In the genomic region with DNA sequence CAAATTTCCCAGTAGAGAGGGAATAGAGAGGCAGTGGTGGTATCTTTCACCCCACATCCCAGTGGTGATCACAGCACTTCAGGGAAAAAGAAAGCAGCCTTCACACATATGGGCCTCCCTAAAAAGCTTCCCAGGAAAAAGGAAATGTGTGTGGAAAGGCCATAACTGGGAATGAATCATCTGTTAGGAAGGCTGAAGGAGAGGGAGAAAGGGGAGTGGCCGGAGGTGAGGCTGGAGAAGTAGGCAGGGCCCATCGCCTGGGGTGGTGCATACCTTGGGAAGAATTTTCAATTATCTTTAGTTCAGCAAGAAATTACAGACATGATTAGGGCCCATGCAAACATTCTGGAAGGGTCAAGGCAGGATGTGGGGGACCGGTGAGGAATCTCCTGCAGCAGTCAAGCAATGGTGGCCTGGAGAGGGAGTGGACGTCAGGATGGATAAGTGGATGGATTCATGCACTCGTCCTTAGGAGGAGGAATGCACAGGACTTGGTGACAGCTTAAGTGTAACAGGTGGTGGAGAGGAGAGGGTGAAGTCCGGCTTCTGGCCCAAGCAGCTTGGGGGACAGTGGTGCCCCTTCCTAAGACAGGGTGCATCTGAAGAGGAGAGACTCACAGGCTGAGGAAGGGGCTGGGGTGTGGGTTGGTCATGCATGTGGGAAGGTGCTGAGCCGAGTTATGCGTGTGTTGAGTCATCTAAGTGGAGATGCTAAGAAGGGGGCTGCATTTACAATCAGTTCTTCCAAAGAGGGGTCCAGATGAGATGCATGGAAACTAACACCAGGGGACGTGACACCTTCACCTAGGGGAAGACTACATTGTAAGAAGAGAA, we compare ENCODE assay signal across 12 cellular contexts.
DNase-seq lines count a peak whose midpoint lies in the region; ATAC-seq lines count a peak whose summit lies in the region.
"Had no signal": no experiment of that assay in that cellular context is flagged by ENCODE, and none has a peak within 500 bp of the region (broad histone marks: within the 10 kb centered on the region; RNA-seq: fewer than 3 reads in every experiment).

No MANE protein-coding gene starts in this region.

- H3K9ac ChIP-seq in adipocyte (ENCODE audit: low read length) = no peak overlapping the region
- H3K9ac ChIP-seq: parathyroid adenoma had no signal

- no peak for ATAC-seq in GM21786 (IDR thresholded peaks at IDR 0.05; ENCODE audit: unreplicated experiment)
- no peak for ATAC-seq in HG02973 (IDR thresholded peaks at IDR 0.05; ENCODE audit: unreplicated experiment)

- in situ Hi-C loops in ACHN (cut with HindIII; ENCODE audit: low pct_ligation_motif_present, low pct_unique_long_range_greater_than_20kb, low sequenced_read_pairs) = no loop called here

- DNase-seq in ACHN = peak; percentile 77
- DNase-seq in HCEC 1CT = peak; percentile 43
- peak; percentile 29 for DNase-seq in adipocyte (ENCODE audit: low read depth)
- DNase-seq in kidney glomerular epithelial cell (lab: John Stamatoyannopoulos, UW) = peak; percentile 65
- DNase-seq in NCI-H2107 treated with DMSO at 0.1 percent for 48 hours (lab: John Stamatoyannopoulos, UW; ENCODE audit: unreplicated experiment) = no peak
- no peak for DNase-seq in iPS-NIHi11 (ENCODE audit: low spot score)
- DNase-seq: activated B cell treated with CpG ODN at 0.5 μM for 24 hours, anterior cingulate cortex, NCI-H774 had no signal

- H3K4me3 ChIP-seq in adipocyte (ENCODE audit: low read length) = no peak overlapping the region

- no peaks in the 10 kb centered on the region for H3K27me3 ChIP-seq in adipocyte (replicated peaks; ENCODE audit: control insufficient read depth, insufficient read depth, low read length)

- H3K9me3 ChIP-seq in adipocyte (ENCODE audit: control insufficient read depth, low read length) = no peaks in the 10 kb centered on the region

- H3K4me1 ChIP-seq in adipocyte (ENCODE audit: control insufficient read depth, insufficient read depth, low read length) = peaks cover 28% of the 10 kb centered on the region
- H3K4me1 ChIP-seq: parathyroid adenoma had no signal

- no peaks in the 10 kb centered on the region for H3K36me3 ChIP-seq in adipocyte (ENCODE audit: control insufficient read depth, insufficient read depth, low read length, severe bottlenecking)

Comparison
In these comparisons a context has a peak if more than half of its experiments do, and no peak if none do; other contexts are left out.
1. DNase-seq: peak in ACHN (single experiment), HCEC 1CT (single experiment), adipocyte (single experiment) and kidney glomerular epithelial cell (single experiment); none in NCI-H2107 treated with DMSO at 0.1 percent for 48 hours (single experiment) and iPS-NIHi11 (single experiment).